ENCODE assay signal across 2 cellular contexts in genomic region chr19:58509731-58510083, GRCh38.
A peak's percentile ranks its signal among the peaks of the same experiment; 100 is the strongest.
TF ChIP-seq lines count a peak whose summit lies in the region.

No MANE protein-coding gene starts in this region.

TF ChIP-seq in IMR-90, 13 proteins besides CTCF, POLR2A, EP300 and RAD21:
- TF ChIP-seq RFX5 (IDR thresholded peaks at IDR 0.05; ENCODE audit: low read depth, low read length) (no peak), MAZ (IDR thresholded peaks at IDR 0.05; ENCODE audit: borderline replicate concordance, low read depth, low read length) (no peak), ELK1 (IDR thresholded peaks at IDR 0.05; ENCODE audit: borderline replicate concordance, low read depth, low read length) (no peak), RCOR1 (IDR thresholded peaks at IDR 0.05; ENCODE audit: insufficient replicate concordance, low read length) (no peak), CEBPB (IDR thresholded peaks at IDR 0.05; ENCODE audit: low read depth, low read length) (no peak), FOS (IDR thresholded peaks at IDR 0.05; ENCODE audit: low read depth, low read length) (no peak), NFE2L2 (IDR thresholded peaks at IDR 0.05; ENCODE audit: low read depth, low read length) (no peak), MXI1 (IDR thresholded peaks at IDR 0.05; ENCODE audit: borderline replicate concordance, low read depth, low read length) (no peak), CHD1 (IDR thresholded peaks at IDR 0.05; ENCODE audit: low read depth, low read length) (no peak), SMC3 (IDR thresholded peaks at IDR 0.05; ENCODE audit: low read depth, low read length) (no peak), USF2 (IDR thresholded peaks at IDR 0.05; ENCODE audit: low read depth, low read length) (no peak), MAFK (IDR thresholded peaks at IDR 0.05; ENCODE audit: low read depth, low read length) (no peak), BHLHE40 (IDR thresholded peaks at IDR 0.05; ENCODE audit: low read depth, low read length) (no peak)
TF ChIP-seq in IMR-90: peak in this region for 0.

TF ChIP-seq in HepG2, 621 proteins besides CTCF, POLR2A, EP300 and RAD21 (continues in another document):
- no peak for TF ChIP-seq ZNF773 (CRISPR knock-in tag; IDR thresholded peaks at IDR 0.05; ENCODE audit: borderline replicate concordance)
- TF ChIP-seq UBTF (CRISPR knock-in tag; IDR thresholded peaks at IDR 0.05), result peak; percentile 39; the same call in 1 of the 2 replicates
- 0 out of 2 replicates have a peak, but pooled peaks have one; percentile 1 for TF ChIP-seq ELF1 (CRISPR knock-in tag; IDR thresholded peaks at IDR 0.05)
- TF ChIP-seq SP140L (CRISPR knock-in tag; IDR thresholded peaks at IDR 0.05; ENCODE audit: borderline replicate concordance), result no peak
- TF ChIP-seq KAT7 (CRISPR knock-in tag; IDR thresholded peaks at IDR 0.05; ENCODE audit: borderline replicate concordance), result no peak
- no peak for TF ChIP-seq CAMTA2 (CRISPR knock-in tag; IDR thresholded peaks at IDR 0.05; ENCODE audit: borderline replicate concordance)
- TF ChIP-seq SRY (CRISPR knock-in tag; IDR thresholded peaks at IDR 0.05), result peak; percentile 67
- no peak for TF ChIP-seq ZNF446 (CRISPR knock-in tag; IDR thresholded peaks at IDR 0.05)
- no peak for TF ChIP-seq HOXA7 (CRISPR knock-in tag; IDR thresholded peaks at IDR 0.05)
- no peak for TF ChIP-seq SNAI1 (CRISPR knock-in tag; IDR thresholded peaks at IDR 0.05; ENCODE audit: borderline replicate concordance)
- TF ChIP-seq PCBP2 (optimal IDR thresholded peaks at IDR 0.05; ENCODE audit: low read depth, low read length, poor library complexity, severe bottlenecking), result no peak
- TF ChIP-seq FOXA1 (IDR thresholded peaks at IDR 0.05), result no peak
- TF ChIP-seq FOXA1 (CRISPR knock-in tag; IDR thresholded peaks at IDR 0.05), result no peak
- no peak for TF ChIP-seq HES4 (CRISPR knock-in tag; IDR thresholded peaks at IDR 0.05; ENCODE audit: borderline replicate concordance)
- no peak for TF ChIP-seq ZNF430 (CRISPR knock-in tag; IDR thresholded peaks at IDR 0.05)
- TF ChIP-seq ZNF672 (CRISPR knock-in tag; IDR thresholded peaks at IDR 0.05), result no peak
- TF ChIP-seq ZFP62 (CRISPR knock-in tag; IDR thresholded peaks at IDR 0.05), result no peak
- no peak; the same call in 1 of the 2 replicates for TF ChIP-seq HDAC2 (CRISPR knock-in tag; IDR thresholded peaks at IDR 0.05)
- TF ChIP-seq HIC2 (CRISPR knock-in tag; IDR thresholded peaks at IDR 0.05; ENCODE audit: low read depth), result 0 out of 2 replicates have a peak, but pooled peaks have one; percentile 1
- 0 out of 2 replicates have a peak, but pooled peaks have one; percentile 24 for TF ChIP-seq MTERF4 (CRISPR knock-in tag; IDR thresholded peaks at IDR 0.05)
- TF ChIP-seq ZFP91 (CRISPR knock-in tag; IDR thresholded peaks at IDR 0.05; ENCODE audit: borderline replicate concordance), result peak; percentile 55
- peak; percentile 81 for TF ChIP-seq USF2 (IDR thresholded peaks at IDR 0.05; ENCODE audit: low read depth, low read length)
- TF ChIP-seq USF2 (CRISPR knock-in tag; IDR thresholded peaks at IDR 0.05; ENCODE audit: borderline replicate concordance), result peak; percentile 83; the same call in 1 of the 2 replicates
- TF ChIP-seq ZNF687 (CRISPR knock-in tag; IDR thresholded peaks at IDR 0.05), result peak; percentile 72
- TF ChIP-seq HMGXB4 (CRISPR knock-in tag; IDR thresholded peaks at IDR 0.05; ENCODE audit: borderline replicate concordance in 1 of 2, low read depth in 1 of 2), result 0 out of 4 replicates have a peak, but pooled peaks of 1 of the 2 experiments have one; percentile 4
